In the genomic region with DNA sequence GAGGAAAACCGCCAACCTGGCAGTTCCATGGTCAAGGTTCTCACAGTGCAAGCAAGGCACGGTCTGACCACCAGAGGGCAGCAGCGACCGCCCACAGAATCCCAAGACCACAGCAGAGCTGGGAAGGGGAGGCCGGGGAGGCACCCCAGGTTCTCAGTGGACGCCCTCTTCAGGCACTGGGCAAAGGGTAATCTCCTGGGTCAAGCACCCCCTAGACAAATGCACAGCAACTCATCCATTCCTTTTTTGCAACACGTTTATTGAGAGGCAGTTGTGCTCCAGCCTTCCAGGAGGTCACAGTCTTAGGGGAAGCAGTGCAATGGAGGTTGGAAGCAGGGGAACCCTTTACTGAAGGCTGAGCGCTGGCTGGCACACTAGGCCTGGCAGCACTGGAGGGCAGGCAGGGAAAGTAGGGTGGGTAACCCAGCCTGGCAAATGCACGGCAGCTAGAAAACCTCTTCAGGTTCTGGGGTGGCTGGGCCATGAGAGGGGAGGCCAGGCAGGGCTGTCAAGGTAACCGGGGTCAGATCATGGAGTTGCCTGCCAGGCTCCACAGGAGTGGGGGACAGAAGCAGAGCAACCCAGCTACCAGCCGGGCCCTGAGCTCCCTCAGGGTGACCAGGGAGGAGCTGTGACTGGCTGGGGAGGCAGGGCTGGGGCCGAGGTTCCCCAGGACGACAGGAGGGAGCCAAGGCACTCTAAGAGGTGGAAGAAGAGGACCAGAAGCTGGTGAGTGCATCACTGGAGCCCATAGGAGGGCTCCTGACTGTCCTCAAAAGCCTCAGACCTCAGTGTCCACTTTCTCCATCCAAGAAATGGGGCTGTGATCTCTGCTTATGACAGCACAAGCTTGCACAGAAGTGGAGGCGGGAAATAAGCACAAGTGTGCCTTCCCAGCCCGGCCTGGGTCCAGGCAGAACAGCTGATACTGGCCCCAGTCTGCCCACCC, we compare ENCODE assay signal across 8 cellular contexts. TPM values are rescaled to one million over a fixed set of nuclear protein-coding genes. Genes with fewer than 3 reads are reported as not detected.
DNase-seq lines count a peak whose midpoint lies in the region; ATAC-seq and TF ChIP-seq lines count a peak whose summit lies in the region.

No MANE protein-coding gene starts in this region.

- no peaks in the 10 kb centered on the region for H3K9me3 Mint-ChIP-seq in nephron progenitor cell

- peaks cover 8% of the 10 kb centered on the region for H3K27me3 Mint-ChIP-seq in nephron progenitor cell (ENCODE audit: low read depth, poor library complexity)

- intact Hi-C loops in testis (cut with DNase I; ENCODE audit: low total_unique reads) = loop anchor here (2.0 kb wide), 1 partner anchor 15 kb away; no protein-coding TSS in a partner anchor

- DNase-seq in ELR (ENCODE audit: low read depth) (peak; percentile 80), HuH-7 (ENCODE audit: low spot score) (peak; percentile 71), Peyer's patch (peak; percentile 92 to 97 (median 95)), fibroblast of the aortic adventitia (ENCODE audit: low read depth) (peak; percentile 90), nephron progenitor cell (peak; percentile 92), testis (peak; percentile 94)
- DNase-seq in activated effector memory CD4-positive, alpha-beta T cell treated with anti-CD3 and anti-CD28 coated beads, Interleukin-2, amount 50 U/mL, for 16 hours = peak; percentile 95

- 46 to 48% methylated on average over 12 to 15 of the region's 15 CpGs for WGBS in testis, 2 donors

- TF ChIP-seq CTCF in Peyer's patch (IDR thresholded peaks at IDR 0.05) (peak; percentile 90 to 99 (median 98)), fibroblast of the aortic adventitia (IDR thresholded peaks at IDR 0.05; ENCODE audit: insufficient read depth, low read length) (peak; percentile 95), nephron progenitor cell (IDR thresholded peaks at IDR 0.05) (peak; percentile 87), testis (IDR thresholded peaks at IDR 0.05) (peak; percentile 94 to 98 (median 96))

- H3K27ac ChIP-seq in Peyer's patch (peak overlapping the region; percentile 96 to 100 (median 100)), testis (peak overlapping the region; percentile 64 to 78)

- ATAC-seq in HG03097 (IDR thresholded peaks at IDR 0.05; ENCODE audit: low FRiP score, unreplicated experiment) = no peak

- H3K4me1 ChIP-seq in Peyer's patch = peaks cover 7 to 84% (median 33%) of the 10 kb centered on the region in 4 donors
- H3K4me1 ChIP-seq in testis = peaks cover 60% of the 10 kb centered on the region

- peaks cover 4% of the 10 kb centered on the region for H3K36me3 Mint-ChIP-seq in nephron progenitor cell (ENCODE audit: low read depth)

- H3K4me3 Mint-ChIP-seq in nephron progenitor cell = peak overlapping the region; percentile 75

- H3K27me3 ChIP-seq in Peyer's patch (no peaks in the 10 kb centered on the region), testis (no peaks in the 10 kb centered on the region)

- peaks cover 74% of the 10 kb centered on the region for H3K4me1 Mint-ChIP-seq in nephron progenitor cell

- TF ChIP-seq POLR2A in Peyer's patch (IDR thresholded peaks at IDR 0.05) = peak in 1 of 2 donors; percentile 16
- no peak for TF ChIP-seq POLR2A in testis (IDR thresholded peaks at IDR 0.05)

- H3K4me3 ChIP-seq in Peyer's patch (peak overlapping the region in 3 of 4 donors; percentile 69 to 77 (median 72)), fibroblast of the aortic adventitia (ENCODE audit: low read depth, low read length) (no peak overlapping the region), testis (no peak overlapping the region)

- peak overlapping the region; percentile 81 for H3K27ac Mint-ChIP-seq in nephron progenitor cell

- H3K9me3 ChIP-seq in Peyer's patch (no peaks in the 10 kb centered on the region), testis (no peaks in the 10 kb centered on the region)

- H3K36me3 ChIP-seq in Peyer's patch (peaks cover 0 to 12% (median 0%) of the 10 kb centered on the region in 3 donors), testis (ENCODE audit: low read depth, missing control alignments) (no peaks in the 10 kb centered on the region)

RNA-seq across cellular contexts. Expression of a gene that starts 1.8 kb away (rescaled TPM):
- total RNA-seq in Peyer's patch (100 to 1,000 TPM in 2 of 4 donors, 10 to 100 TPM in 2; 31.4 to 134 (median 91.0) TPM), fibroblast of the aortic adventitia (ENCODE audit: low replicate concordance) (10.9 and 13.1 TPM in 2 replicates), testis (10 to 100 TPM; 18.0 to 20.5 TPM)
- 16.9 TPM for polyA plus RNA-seq in testis (ENCODE audit: insufficient read depth, low read depth, low replicate concordance)

RNA-seq across cellular contexts. Expression of a gene that starts 8.5 kb away (rescaled TPM):
- total RNA-seq in Peyer's patch (10 to 100 TPM; 15.4 to 30.5 (median 25.3) TPM), fibroblast of the aortic adventitia (ENCODE audit: low replicate concordance) (5.0 and 6.1 TPM in 2 replicates), testis (10 to 100 TPM; 23.1 to 23.3 TPM)
- 18.9 TPM for polyA plus RNA-seq in testis (ENCODE audit: insufficient read depth, low read depth, low replicate concordance)

Comparison
In these comparisons a context has a peak if more than half of its experiments do, and no peak if none do; other contexts are left out.
1. H3K4me3 ChIP-seq: peak in Peyer's patch (3 of 4); none in fibroblast of the aortic adventitia (single experiment) and testis (0 of 2).
2. Peak in every context shown above with its lines, with median percentiles within 50 percentile points of each other: DNase-seq and CTCF ChIP-seq.